18 cellular contexts compared by ENCODE assay signal in genomic region chr12:111706145-111706544, GRCh38.
"Had no signal": no experiment of that assay in that cellular context is flagged by ENCODE, and none has a peak within 500 bp of the region (broad histone marks: within the 10 kb centered on the region; RNA-seq: fewer than 3 reads in every experiment).

No MANE protein-coding gene starts in this region.

- H3K4me1 ChIP-seq: esophagus muscularis mucosa, gastrocnemius medialis, heart right ventricle, left lung, lower lobe of right lung had no signal

- H3K4me3 ChIP-seq: coronary artery, dorsolateral prefrontal cortex, esophagus muscularis mucosa, gastrocnemius medialis, heart right ventricle, left lung, lower lobe of right lung, mucosa of descending colon had no signal

- DNase-seq: dermis blood vessel endothelial cell; dorsolateral prefrontal cortex; effector CD4-positive, alpha-beta T cell; effector memory CD4-positive, alpha-beta T cell; foreskin melanocyte; gastrocnemius medialis; glutamatergic neuron; head of caudate nucleus; heart right ventricle; hippocampal formation; left cardiac atrium; left lung; left ventricle myocardium superior; lower lobe of right lung; mesenchymal stem cell; mucosa of descending colon had no signal

- H3K27me3 ChIP-seq: dorsolateral prefrontal cortex, esophagus muscularis mucosa, gastrocnemius medialis, heart right ventricle, left lung had no signal

- H3K9me3 ChIP-seq: esophagus muscularis mucosa, gastrocnemius medialis, heart right ventricle, left lung, lower lobe of right lung, mucosa of descending colon had no signal

- H3K27ac ChIP-seq: coronary artery, dorsolateral prefrontal cortex, esophagus muscularis mucosa, gastrocnemius medialis, heart right ventricle, left lung, lower lobe of right lung had no signal

- ATAC-seq: gastrocnemius medialis, heart right ventricle, left lung, left ventricle myocardium superior, lower lobe of right lung, mucosa of descending colon had no signal
